Comparison of ENCODE assay signal across 8 cellular contexts in the genomic region with DNA sequence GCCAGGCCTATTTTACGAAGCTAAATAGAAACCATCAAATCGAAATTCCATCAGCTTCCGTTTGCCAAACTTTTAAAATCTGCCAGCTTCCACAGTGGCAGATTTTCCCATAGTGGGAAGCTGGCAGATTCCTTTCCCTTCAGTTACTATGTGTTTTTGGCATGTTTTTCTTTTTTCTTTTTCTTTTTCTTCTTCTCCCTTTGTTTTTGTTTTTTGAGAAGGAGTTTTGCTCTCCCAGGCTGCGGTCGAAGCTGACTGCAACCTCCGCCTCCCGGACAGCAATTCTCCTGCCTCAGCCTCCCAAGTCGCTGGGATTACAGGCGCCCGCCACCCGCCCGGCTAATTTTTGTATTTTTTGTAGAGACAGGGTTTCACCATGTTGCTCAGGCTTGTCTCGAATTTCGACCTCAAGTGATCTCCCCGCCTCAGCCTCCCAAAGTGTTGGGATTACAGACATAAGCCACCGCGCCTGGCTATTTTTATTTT. TPM values are rescaled to one million over a fixed set of nuclear protein-coding genes. Genes with fewer than 3 reads are reported as not detected.
DNase-seq lines count a peak whose midpoint lies in the region; ATAC-seq and TF ChIP-seq lines count a peak whose summit lies in the region.

No MANE protein-coding gene starts in this region.

- ATAC-seq in T-helper 17 cell (no peak), HG02610 (IDR thresholded peaks at IDR 0.05; ENCODE audit: unreplicated experiment) (no peak), HG02588 (IDR thresholded peaks at IDR 0.05; ENCODE audit: unreplicated experiment) (no peak)

- H3K4me1 ChIP-seq in rectal smooth muscle tissue (ENCODE audit: control insufficient read depth, insufficient read depth, low read length) = peaks cover 5% of the 10 kb centered on the region

- H3K4me3 ChIP-seq in GM08714 (ENCODE audit: low read length) (peak overlapping the region; percentile 94; the same call in 1 of the 2 replicates), fibroblast of pulmonary artery (replicated peaks; ENCODE audit: low read depth, low read length) (peak overlapping the region; percentile 99), rectal smooth muscle tissue (ENCODE audit: low read length) (peak overlapping the region; percentile 98)

- H3K9me3 ChIP-seq in T-helper 17 cell (ENCODE audit: control insufficient read depth, low read length, poor library complexity, severe bottlenecking) = no peaks in the 10 kb centered on the region

- H3K27ac ChIP-seq in rectal smooth muscle tissue (ENCODE audit: low read depth, low read length) = peak overlapping the region; percentile 99

- TF ChIP-seq CTCF in fibroblast of pulmonary artery (IDR thresholded peaks at IDR 0.05; ENCODE audit: low read length, missing control alignments) = no peak

- H3K36me3 Mint-ChIP-seq in T-helper 17 cell (ENCODE audit: low read depth) = peaks cover 5% of the 10 kb centered on the region

- no peaks in the 10 kb centered on the region for H3K27me3 Mint-ChIP-seq in T-helper 17 cell

- H3K27ac Mint-ChIP-seq in T-helper 17 cell = peak overlapping the region; percentile 99

- peak overlapping the region; percentile 98 for H3K4me3 Mint-ChIP-seq in T-helper 17 cell

- H3K27me3 ChIP-seq in rectal smooth muscle tissue (ENCODE audit: control insufficient read depth, insufficient read depth, low read length) = no peaks in the 10 kb centered on the region

- DNase-seq in T-helper 17 cell (no peak), fibroblast of pulmonary artery (ENCODE audit: low read depth) (no peak), NCI-H1930 (lab: John Stamatoyannopoulos, UW) (no peak), iPS-NIHi7 (ENCODE audit: extremely low spot score) (no peak)

- no peaks in the 10 kb centered on the region for H3K36me3 ChIP-seq in rectal smooth muscle tissue (ENCODE audit: control insufficient read depth, insufficient read depth, low read length)

- H3K4me1 Mint-ChIP-seq in T-helper 17 cell = peaks cover 22% of the 10 kb centered on the region

- peak overlapping the region; percentile 95 for H3K9ac ChIP-seq in rectal smooth muscle tissue (ENCODE audit: low read length)

RNA-seq across cellular contexts. Expression of a gene that starts 0.7 kb away (rescaled TPM):
- total RNA-seq in T-helper 17 cell = 10 to 100 TPM; 69.6 to 88.5 TPM

RNA-seq across cellular contexts. Expression of a gene that starts 26.4 kb away (rescaled TPM):
- 10 to 100 TPM; 28.2 to 33.5 TPM for total RNA-seq in T-helper 17 cell

RNA-seq across cellular contexts. Expression of a gene that starts 27.7 kb away (rescaled TPM):
- 1,000 to 10,000 TPM; 1,821 to 1,859 TPM for total RNA-seq in T-helper 17 cell

RNA-seq across cellular contexts. Expression of a gene that starts 44.1 kb away (rescaled TPM):
- total RNA-seq in T-helper 17 cell = 100 to 1,000 TPM; 106 to 115 TPM
